16 cellular contexts compared by ENCODE assay signal in the genomic region with DNA sequence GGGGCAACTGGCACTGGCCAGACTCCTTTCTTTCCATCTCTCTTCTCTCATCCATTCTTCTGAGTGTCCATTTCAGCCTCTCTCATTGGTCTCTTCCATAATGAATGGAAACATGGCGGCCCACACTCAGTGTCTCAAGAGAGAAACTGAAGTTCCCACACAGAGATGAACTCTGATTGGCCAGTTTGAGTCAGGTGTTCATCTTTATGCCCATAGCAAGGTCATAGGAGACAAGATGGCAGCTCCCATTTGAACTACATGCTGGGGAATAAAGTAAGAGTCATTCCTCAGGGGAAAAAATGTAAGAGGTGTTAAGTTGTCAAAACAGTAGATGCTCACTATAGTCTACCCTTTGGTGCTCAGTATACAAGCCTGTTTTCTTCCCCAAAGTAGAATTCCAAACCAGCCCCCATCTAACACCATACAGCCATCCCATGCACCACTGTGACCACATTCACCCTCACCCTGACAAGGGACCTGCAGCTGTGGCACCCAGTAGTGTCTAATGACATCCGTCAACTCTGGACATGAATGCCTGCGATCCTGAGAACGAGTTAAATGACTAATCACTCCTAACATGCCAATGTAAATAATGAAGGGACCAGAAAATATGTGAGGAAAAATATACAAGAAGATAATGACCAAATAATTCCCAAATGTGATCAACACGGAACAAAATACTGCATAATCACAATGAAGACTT. TPM values are rescaled to one million over a fixed set of nuclear protein-coding genes. Genes with fewer than 3 reads are reported as not detected.
DNase-seq lines count a peak whose midpoint lies in the region; ATAC-seq, FAIRE-seq and TF ChIP-seq lines count a peak whose summit lies in the region.
"Had no signal": no experiment of that assay in that cellular context is flagged by ENCODE, and none has a peak within 500 bp of the region (broad histone marks: within the 10 kb centered on the region; RNA-seq: fewer than 3 reads in every experiment).

No MANE protein-coding gene starts in this region.

- H3K4me2 ChIP-seq in HepG2 (ENCODE audit: low read depth, low read length), result no peak overlapping the region

- H3K9me3 ChIP-seq in liver (ENCODE audit: control insufficient read depth in 4 of 4, low read length in 3 of 4) (no peaks in the 10 kb centered on the region), HepG2 (ENCODE audit: low read length) (no peaks in the 10 kb centered on the region), testis (no peaks in the 10 kb centered on the region)

- CTCF ChIA-PET in HepG2 (lab: Yijun Ruan, JAX; ENCODE audit: low intra/inter-chr PET ratio, low total read pairs), result no interaction called here

- TF ChIP-seq POLR2A in HepG2 (IDR thresholded peaks at IDR 0.05; ENCODE audit: insufficient read depth in 1 of 2, low read depth in 2 of 2, low read length in 2 of 2), result no peak
- no peak for TF ChIP-seq POLR2A in testis (IDR thresholded peaks at IDR 0.05)

- TF ChIP-seq CTCF in liver (IDR thresholded peaks at IDR 0.05; ENCODE audit: low read depth, low read length, missing input control), result no peak
- no peak for TF ChIP-seq CTCF in HepG2 (CRISPR knock-in tag; IDR thresholded peaks at IDR 0.05)
- no peak for TF ChIP-seq CTCF in brain microvascular endothelial cell (IDR thresholded peaks at IDR 0.05; ENCODE audit: low read depth, low read length, missing control alignments)
- no peak for TF ChIP-seq CTCF in testis (IDR thresholded peaks at IDR 0.05)

- H3K36me3 ChIP-seq in liver (ENCODE audit: control insufficient read depth in 4 of 4, insufficient read depth in 3 of 4, low read depth in 1 of 4, low read length in 3 of 4) (no peaks in the 10 kb centered on the region), HepG2 (replicated peaks in 1 of 2; ENCODE audit: control insufficient read depth in 1 of 2, insufficient read depth in 2 of 2, low read length in 2 of 2) (no peaks in the 10 kb centered on the region), brain microvascular endothelial cell (replicated peaks) (no peaks in the 10 kb centered on the region), testis (ENCODE audit: low read depth, missing control alignments) (no peaks in the 10 kb centered on the region)

- H4K20me1 ChIP-seq in HepG2 (ENCODE audit: insufficient read depth, low read length), result no peaks in the 10 kb centered on the region

- ATAC-seq in HepG2, result no peak
- ATAC-seq in GM18498 (IDR thresholded peaks at IDR 0.05; ENCODE audit: unreplicated experiment), result no peak
- no peak for ATAC-seq in HG03342 (IDR thresholded peaks at IDR 0.05; ENCODE audit: unreplicated experiment)
- ATAC-seq: activated CD8-positive, alpha-beta memory T cell treated with anti-CD3 and anti-CD28 coated beads, Interleukin-2, amount 10 ng/mL, durations not matched to agents 7 days and 5 days; left lobe of liver had no signal

- H3K9ac ChIP-seq in liver (ENCODE audit: low read depth in 1 of 2, low read length in 2 of 2), result no peak overlapping the region
- H3K9ac ChIP-seq in HepG2 (ENCODE audit: insufficient read depth, low read depth, low read length), result no peak overlapping the region

- 42% methylated on average over 5 of the region's 5 CpGs for WGBS in liver
- WGBS in HepG2 (ENCODE audit: low lambda C conversion rate), result 58% methylated on average over 5 of the region's 5 CpGs
- 47 to 61% methylated on average over 5 of the region's 5 CpGs for WGBS in testis, 2 donors

- H2AFZ ChIP-seq in HepG2 (ENCODE audit: low read length), result no peak overlapping the region

- in situ Hi-C loops in HepG2 (cut with HindIII; ENCODE audit: extremely low pct_ligation_motif_present, low pct_unique_long_range_greater_than_20kb) (no loop called here), brain microvascular endothelial cell (cut with HindIII; ENCODE audit: low pct_ligation_motif_present, low sequenced_read_pairs) (no loop called here)

- no peak for FAIRE-seq in HepG2 (lab: Jason Lieb, UNC)

- no peaks in the 10 kb centered on the region for H3K79me2 ChIP-seq in HepG2 (ENCODE audit: insufficient read depth, low read length)

- TF ChIP-seq RAD21 in liver (IDR thresholded peaks at IDR 0.05), result no peak
- TF ChIP-seq RAD21 in HepG2 (CRISPR knock-in tag; IDR thresholded peaks at IDR 0.05), result no peak

- BruUV-seq in HepG2 (replicated peaks; lab: Mats Ljungman, UMichigan), result no TSS peak

- intact Hi-C loops in HepG2 (cut with micrococcal nuclease; ENCODE audit: unreplicated experiment) (no loop called here), testis (cut with DNase I; ENCODE audit: low total_unique reads) (no loop called here)

- TF ChIP-seq EP300 in HepG2 (IDR thresholded peaks at IDR 0.05; ENCODE audit: low read depth in 2 of 2, low read length in 2 of 2) (no peak), HepG2 (CRISPR knock-in tag; IDR thresholded peaks at IDR 0.05; ENCODE audit: borderline replicate concordance) (no peak)

- H3K4me3 ChIP-seq in liver (ENCODE audit: low read depth in 1 of 3, low read length in 3 of 3), result no peak overlapping the region
- no peak overlapping the region for H3K4me3 ChIP-seq in HepG2 (replicated peaks in 1 of 3; ENCODE audit: insufficient read depth in 1 of 3, low read depth in 2 of 3, low read length in 3 of 3)
- H3K4me3 ChIP-seq in brain microvascular endothelial cell (ENCODE audit: low read depth, low read length), result no peak overlapping the region
- no peak overlapping the region for H3K4me3 ChIP-seq in testis

- H3K4me1 ChIP-seq in liver (ENCODE audit: control insufficient read depth in 4 of 4, insufficient read depth in 4 of 4, low read length in 3 of 4), result peaks cover 13 to 34% (median 21%) of the 10 kb centered on the region in 4 donors
- peaks cover 21% of the 10 kb centered on the region for H3K4me1 ChIP-seq in HepG2 (ENCODE audit: insufficient read depth, low read length)
- H3K4me1 ChIP-seq in testis, result no peaks in the 10 kb centered on the region

- no peak for DNase-seq in HepG2 (ENCODE audit: low spot score)
- peak; percentile 70 for DNase-seq in brain microvascular endothelial cell
- peak; percentile 38 for DNase-seq in testis
- DNase-seq: ACHN; activated CD8-positive, alpha-beta memory T cell treated with anti-CD3 and anti-CD28 coated beads, Interleukin-2, amount 10 ng/mL, durations not matched to agents 7 days and 5 days; activated naive CD4-positive, alpha-beta T cell treated with Interleukin-2 at 50 U/mL for 16 hours; central memory CD4-positive, alpha-beta T cell; hypothalamus; MM.1S; naive B cell; trophoblast cell had no signal

- H3K27me3 ChIP-seq in liver (ENCODE audit: control insufficient read depth in 4 of 4, insufficient read depth in 4 of 4, low read length in 3 of 4) (no peaks in the 10 kb centered on the region), HepG2 (ENCODE audit: control insufficient read depth in 1 of 2, insufficient read depth in 2 of 2, low read length in 2 of 2) (no peaks in the 10 kb centered on the region), brain microvascular endothelial cell (replicated peaks) (no peaks in the 10 kb centered on the region), testis (no peaks in the 10 kb centered on the region)

- H3K27ac ChIP-seq in liver (ENCODE audit: low read depth in 1 of 2, low read length in 2 of 2), result peak overlapping the region; percentile 56 to 57
- H3K27ac ChIP-seq in HepG2 (ENCODE audit: extremely low read length, insufficient read depth, low read length), result no peak overlapping the region
- peak overlapping the region; percentile 52 for H3K27ac ChIP-seq in brain microvascular endothelial cell
- H3K27ac ChIP-seq in testis, result no peak overlapping the region

- POLR2A ChIA-PET in HepG2 (lab: Yijun Ruan, JAX), result no interaction called here

RNA-seq across cellular contexts. Expression of gene CDA, which starts 12.4 kb away (rescaled TPM):
- total RNA-seq in liver, result 1 to 10 TPM in 1 of 2 donors, under 1 TPM in 1; 0.42 to 8.1 TPM
- polyA plus RNA-seq in liver, result 10 to 100 TPM; 25.6 to 38.9 TPM
- total RNA-seq in HepG2 (2016; rRNA removed; fragmentation: Illumina TruSeq; extraction: Trizol), result 0.66 and 0.72 TPM in 2 replicates
- 0.40 and 0.62 TPM in 2 replicates for total RNA-seq in HepG2 (2016; cell fraction: cytosol; rRNA removed; fragmentation: Illumina TruSeq; extraction: Trizol; ENCODE audit: low read depth)
- total RNA-seq in HepG2 (2016; cell fraction: insoluble cytoplasmic fraction; rRNA removed; fragmentation: Illumina TruSeq; extraction: Trizol), result 0.26 and 0.98 TPM in 2 replicates
- 0.71 and 1.00 TPM in 2 replicates for total RNA-seq in HepG2 (2016; cell fraction: membrane; rRNA removed; fragmentation: Illumina TruSeq; extraction: Trizol)
- not detected in 2 replicates for total RNA-seq in HepG2 (2016; cell fraction: nucleus; rRNA removed; fragmentation: Illumina TruSeq; extraction: Trizol)
- polyA plus RNA-seq in HepG2 (2011; rRNA removed), result 2.1 and 5.2 TPM in 2 replicates
- polyA plus RNA-seq in HepG2 (2011; cell fraction: cytosol; rRNA removed), result 5.2 and 6.4 TPM in 2 replicates
- 1.3 and 1.6 TPM in 2 replicates for polyA plus RNA-seq in HepG2 (2011; cell fraction: nucleus; rRNA removed)
- polyA plus RNA-seq in HepG2 (2012), result 4.3 and 8.5 TPM in 2 replicates
- 2.2 and 2.3 TPM in 2 replicates for polyA plus RNA-seq in HepG2 (2016; cell fraction: cytosol; fragmentation: Illumina TruSeq; extraction: Trizol; ENCODE audit: low read depth)
- 1.2 and 1.3 TPM in 2 replicates for polyA plus RNA-seq in HepG2 (2016; cell fraction: insoluble cytoplasmic fraction; fragmentation: Illumina TruSeq; extraction: Trizol; ENCODE audit: low read depth)
- polyA plus RNA-seq in HepG2 (2016; cell fraction: membrane; fragmentation: Illumina TruSeq; extraction: Trizol; ENCODE audit: low read depth), result 2.1 TPM in 2 replicates
- 0.87 and 0.89 TPM in 2 replicates for polyA plus RNA-seq in HepG2 (2016; cell fraction: nucleus; fragmentation: Illumina TruSeq; extraction: Trizol; ENCODE audit: insufficient read depth, low read depth)
- 2.3 and 70.1 TPM in 2 replicates for polyA minus RNA-seq in HepG2 (2011; rRNA and poly(A)+ RNA removed; ENCODE audit: low replicate concordance)
- 1.9 and 6.0 TPM in 2 replicates for polyA minus RNA-seq in HepG2 (2011; cell fraction: cytosol; rRNA and poly(A)+ RNA removed)
- polyA minus RNA-seq in HepG2 (2011; cell fraction: nucleus; rRNA and poly(A)+ RNA removed), result 0.64 TPM in 1 of 2 replicates, not detected in the other
- total RNA-seq in testis, result 1 to 10 TPM in 1 of 2 donors, under 1 TPM in 1; 0.81 to 2.0 TPM
- 2.5 TPM for polyA plus RNA-seq in testis (ENCODE audit: insufficient read depth, low read depth, low replicate concordance)
- total RNA-seq: activated CD8-positive, alpha-beta memory T cell treated with anti-CD3 and anti-CD28 coated beads, Interleukin-2, amount 10 ng/mL, durations not matched to agents 7 days and 5 days; H4 had no signal

RNA-seq across cellular contexts. Expression of gene PINK1, which starts 32.0 kb away (rescaled TPM):
- total RNA-seq in liver, result 10 to 100 TPM; 55.9 to 68.5 TPM
- 100 to 1,000 TPM in 1 of 2 donors, 10 to 100 TPM in 1; 52.7 to 118 TPM for polyA plus RNA-seq in liver
- total RNA-seq in HepG2 (2016; rRNA removed; fragmentation: Illumina TruSeq; extraction: Trizol), result 13.1 and 15.3 TPM in 2 replicates
- 5.6 and 6.1 TPM in 2 replicates for total RNA-seq in HepG2 (2016; cell fraction: cytosol; rRNA removed; fragmentation: Illumina TruSeq; extraction: Trizol; ENCODE audit: low read depth)
- 13.5 and 15.3 TPM in 2 replicates for total RNA-seq in HepG2 (2016; cell fraction: insoluble cytoplasmic fraction; rRNA removed; fragmentation: Illumina TruSeq; extraction: Trizol)
- 11.1 and 11.3 TPM in 2 replicates for total RNA-seq in HepG2 (2016; cell fraction: membrane; rRNA removed; fragmentation: Illumina TruSeq; extraction: Trizol)
- 6.6 and 7.9 TPM in 2 replicates for total RNA-seq in HepG2 (2016; cell fraction: nucleus; rRNA removed; fragmentation: Illumina TruSeq; extraction: Trizol)
- polyA plus RNA-seq in HepG2 (2011; rRNA removed), result 16.1 and 22.2 TPM in 2 replicates
- polyA plus RNA-seq in HepG2 (2011; cell fraction: cytosol; rRNA removed), result 18.4 and 20.0 TPM in 2 replicates
- polyA plus RNA-seq in HepG2 (2011; cell fraction: nucleus; rRNA removed), result 9.4 and 14.0 TPM in 2 replicates
- polyA plus RNA-seq in HepG2 (2012), result 16.1 and 27.7 TPM in 2 replicates
- polyA plus RNA-seq in HepG2 (2016; cell fraction: cytosol; fragmentation: Illumina TruSeq; extraction: Trizol; ENCODE audit: low read depth), result 5.1 and 5.5 TPM in 2 replicates
- 11.4 and 13.0 TPM in 2 replicates for polyA plus RNA-seq in HepG2 (2016; cell fraction: insoluble cytoplasmic fraction; fragmentation: Illumina TruSeq; extraction: Trizol; ENCODE audit: low read depth)
- 6.7 and 7.8 TPM in 2 replicates for polyA plus RNA-seq in HepG2 (2016; cell fraction: membrane; fragmentation: Illumina TruSeq; extraction: Trizol; ENCODE audit: low read depth)
- 7.1 and 7.2 TPM in 2 replicates for polyA plus RNA-seq in HepG2 (2016; cell fraction: nucleus; fragmentation: Illumina TruSeq; extraction: Trizol; ENCODE audit: insufficient read depth, low read depth)
- polyA minus RNA-seq in HepG2 (2011; rRNA and poly(A)+ RNA removed; ENCODE audit: low replicate concordance), result 18.7 and 37.0 TPM in 2 replicates
- polyA minus RNA-seq in HepG2 (2011; cell fraction: cytosol; rRNA and poly(A)+ RNA removed), result 6.9 and 10.6 TPM in 2 replicates
- polyA minus RNA-seq in HepG2 (2011; cell fraction: nucleus; rRNA and poly(A)+ RNA removed), result 5.0 and 6.5 TPM in 2 replicates
- 100 to 1,000 TPM; 157 to 168 TPM for total RNA-seq in testis
- 340 TPM for polyA plus RNA-seq in testis (ENCODE audit: insufficient read depth, low read depth, low replicate concordance)

RNA-seq across cellular contexts. Expression of gene FAM43B, which starts 48.9 kb away (rescaled TPM):
- under 1 TPM; 0.08 to 0.09 TPM for total RNA-seq in liver
- polyA plus RNA-seq in liver, result under 1 TPM; 0.06 TPM
- 3.2 and 3.7 TPM in 2 replicates for total RNA-seq in HepG2 (2016; rRNA removed; fragmentation: Illumina TruSeq; extraction: Trizol)
- total RNA-seq in HepG2 (2016; cell fraction: cytosol; rRNA removed; fragmentation: Illumina TruSeq; extraction: Trizol; ENCODE audit: low read depth), result 1.1 TPM in 2 replicates
- 2.7 and 3.7 TPM in 2 replicates for total RNA-seq in HepG2 (2016; cell fraction: insoluble cytoplasmic fraction; rRNA removed; fragmentation: Illumina TruSeq; extraction: Trizol)
- 2.0 and 2.1 TPM in 2 replicates for total RNA-seq in HepG2 (2016; cell fraction: membrane; rRNA removed; fragmentation: Illumina TruSeq; extraction: Trizol)
- total RNA-seq in HepG2 (2016; cell fraction: nucleus; rRNA removed; fragmentation: Illumina TruSeq; extraction: Trizol), result 2.1 and 2.2 TPM in 2 replicates
- 0.63 and 0.80 TPM in 2 replicates for polyA plus RNA-seq in HepG2 (2011; rRNA removed)
- polyA plus RNA-seq in HepG2 (2011; cell fraction: cytosol; rRNA removed), result 0.45 and 0.85 TPM in 2 replicates
- 2.0 and 2.2 TPM in 2 replicates for polyA plus RNA-seq in HepG2 (2011; cell fraction: nucleus; rRNA removed)
- 1.4 and 1.7 TPM in 2 replicates for polyA plus RNA-seq in HepG2 (2012)
- 0.42 and 0.66 TPM in 2 replicates for polyA plus RNA-seq in HepG2 (2016; cell fraction: cytosol; fragmentation: Illumina TruSeq; extraction: Trizol; ENCODE audit: low read depth)
- polyA plus RNA-seq in HepG2 (2016; cell fraction: insoluble cytoplasmic fraction; fragmentation: Illumina TruSeq; extraction: Trizol; ENCODE audit: low read depth), result 4.4 and 6.4 TPM in 2 replicates
- 1.0 and 1.4 TPM in 2 replicates for polyA plus RNA-seq in HepG2 (2016; cell fraction: membrane; fragmentation: Illumina TruSeq; extraction: Trizol; ENCODE audit: low read depth)
- polyA plus RNA-seq in HepG2 (2016; cell fraction: nucleus; fragmentation: Illumina TruSeq; extraction: Trizol; ENCODE audit: insufficient read depth, low read depth), result 4.9 and 5.8 TPM in 2 replicates
- polyA minus RNA-seq in HepG2 (2011; rRNA and poly(A)+ RNA removed; ENCODE audit: low replicate concordance), result 2.0 TPM in 1 of 2 replicates, not detected in the other
- polyA minus RNA-seq in HepG2 (2011; cell fraction: cytosol; rRNA and poly(A)+ RNA removed), result 1.8 and 2.3 TPM in 2 replicates
- 1.4 and 2.2 TPM in 2 replicates for polyA minus RNA-seq in HepG2 (2011; cell fraction: nucleus; rRNA and poly(A)+ RNA removed)
- 1 to 10 TPM; 1.1 to 1.3 TPM for total RNA-seq in testis
- 0.66 TPM for polyA plus RNA-seq in testis (ENCODE audit: insufficient read depth, low read depth, low replicate concordance)
- total RNA-seq: activated CD8-positive, alpha-beta memory T cell treated with anti-CD3 and anti-CD28 coated beads, Interleukin-2, amount 10 ng/mL, durations not matched to agents 7 days and 5 days had no signal

RNA-seq across cellular contexts. Expression of gene DDOST, which starts 59.9 kb away (rescaled TPM):
- total RNA-seq in liver, result 100 to 1,000 TPM; 152 to 176 TPM
- 100 to 1,000 TPM in 1 of 2 donors, 10 to 100 TPM in 1; 70.2 to 193 TPM for polyA plus RNA-seq in liver
- 167 and 335 TPM in 2 replicates for total RNA-seq in HepG2 (2016; rRNA removed; fragmentation: Illumina TruSeq; extraction: Trizol)
- 55.5 and 58.3 TPM in 2 replicates for total RNA-seq in HepG2 (2016; cell fraction: cytosol; rRNA removed; fragmentation: Illumina TruSeq; extraction: Trizol; ENCODE audit: low read depth)
- total RNA-seq in HepG2 (2016; cell fraction: insoluble cytoplasmic fraction; rRNA removed; fragmentation: Illumina TruSeq; extraction: Trizol), result 152 and 344 TPM in 2 replicates
- total RNA-seq in HepG2 (2016; cell fraction: membrane; rRNA removed; fragmentation: Illumina TruSeq; extraction: Trizol), result 109 and 116 TPM in 2 replicates
- 220 and 261 TPM in 2 replicates for total RNA-seq in HepG2 (2016; cell fraction: nucleus; rRNA removed; fragmentation: Illumina TruSeq; extraction: Trizol)
- polyA plus RNA-seq in HepG2 (2011; rRNA removed), result 485 and 494 TPM in 2 replicates
- polyA plus RNA-seq in HepG2 (2011; cell fraction: cytosol; rRNA removed), result 512 and 565 TPM in 2 replicates
- 123 and 124 TPM in 2 replicates for polyA plus RNA-seq in HepG2 (2011; cell fraction: nucleus; rRNA removed)
- polyA plus RNA-seq in HepG2 (2012), result 190 and 241 TPM in 2 replicates
- 62.9 and 71.0 TPM in 2 replicates for polyA plus RNA-seq in HepG2 (2016; cell fraction: cytosol; fragmentation: Illumina TruSeq; extraction: Trizol; ENCODE audit: low read depth)
- 137 and 148 TPM in 2 replicates for polyA plus RNA-seq in HepG2 (2016; cell fraction: insoluble cytoplasmic fraction; fragmentation: Illumina TruSeq; extraction: Trizol; ENCODE audit: low read depth)
- 92.2 and 98.9 TPM in 2 replicates for polyA plus RNA-seq in HepG2 (2016; cell fraction: membrane; fragmentation: Illumina TruSeq; extraction: Trizol; ENCODE audit: low read depth)
- polyA plus RNA-seq in HepG2 (2016; cell fraction: nucleus; fragmentation: Illumina TruSeq; extraction: Trizol; ENCODE audit: insufficient read depth, low read depth), result 331 and 354 TPM in 2 replicates
- polyA minus RNA-seq in HepG2 (2011; rRNA and poly(A)+ RNA removed; ENCODE audit: low replicate concordance), result 116 and 435 TPM in 2 replicates
- polyA minus RNA-seq in HepG2 (2011; cell fraction: cytosol; rRNA and poly(A)+ RNA removed), result 152 TPM in 2 replicates
- 85.1 and 101 TPM in 2 replicates for polyA minus RNA-seq in HepG2 (2011; cell fraction: nucleus; rRNA and poly(A)+ RNA removed)
- total RNA-seq in testis, result 100 to 1,000 TPM; 207 to 275 TPM
- polyA plus RNA-seq in testis (ENCODE audit: insufficient read depth, low read depth, low replicate concordance), result 237 TPM

Comparison
In these comparisons a context has a peak if more than half of its experiments do, and no peak if none do; other contexts are left out.
1. H3K27ac ChIP-seq: peak in liver (2 of 2) and brain microvascular endothelial cell (single experiment); none in HepG2 (single experiment) and testis (0 of 2).